Comparison of ENCODE assay signal across 1 cellular context in genomic region chr21:45067462-45068285, GRCh38.
TF ChIP-seq lines count a peak whose summit lies in the region.

No MANE protein-coding gene starts in this region.

TF ChIP-seq in K562, 482 proteins besides CTCF, POLR2A, EP300 and RAD21 (continued from another document and continues in another):
- TF ChIP-seq SMC3 (conservative IDR thresholded peaks at IDR 0.05; ENCODE audit: insufficient read depth, low read depth, low read length) (0 out of 2 replicates have a peak, but pooled peaks have one; percentile 17), PML (IDR thresholded peaks at IDR 0.05; ENCODE audit: low read length) (peak; percentile 93), ZNF445 (CRISPR knock-in tag; IDR thresholded peaks at IDR 0.05; ENCODE audit: low read depth) (peak; percentile 30; the same call in 1 of the 2 replicates), ZNF354B (CRISPR knock-in tag; IDR thresholded peaks at IDR 0.05) (no peak), CREB1 (IDR thresholded peaks at IDR 0.05) (peak; percentile 79), CREB1 (CRISPR knock-in tag; IDR thresholded peaks at IDR 0.05) (peak; percentile 92), MITF (IDR thresholded peaks at IDR 0.05) (peak; percentile 80), ZNF318 (IDR thresholded peaks at IDR 0.05; ENCODE audit: borderline replicate concordance in 1 of 2, low read depth in 1 of 2) (peak in 1 of 2 experiments; percentile 99; a peak in 2 of 4 replicates), MCM7 (IDR thresholded peaks at IDR 0.05) (0 out of 4 replicates have a peak, but pooled peaks of 1 of the 2 experiments have one; percentile 22), NR4A1 (CRISPR knock-in tag; IDR thresholded peaks at IDR 0.05) (no peak), NR4A1 (tag; IDR thresholded peaks at IDR 0.05) (peak; percentile 86), SNIP1 (IDR thresholded peaks at IDR 0.05; ENCODE audit: low read depth) (no peak), ZNF77 (CRISPR knock-in tag; IDR thresholded peaks at IDR 0.05) (no peak), HLTF (IDR thresholded peaks at IDR 0.05) (peak; percentile 89), KAT7 (CRISPR knock-in tag; IDR thresholded peaks at IDR 0.05; ENCODE audit: borderline replicate concordance) (no peak), ZNF740 (CRISPR knock-in tag; IDR thresholded peaks at IDR 0.05) (peak; percentile 72; the same call in 1 of the 2 replicates), ZNF740 (tag; IDR thresholded peaks at IDR 0.05) (peak in 1 of 2 experiments; percentile 34; a peak in 1 of 4 replicates), PHB2 (IDR thresholded peaks at IDR 0.05; ENCODE audit: low read depth) (peak; percentile 88), USF1 (CRISPR knock-in tag; IDR thresholded peaks at IDR 0.05) (peak; percentile 77), ZNF75A (CRISPR knock-in tag; IDR thresholded peaks at IDR 0.05) (no peak), POLR2B (IDR thresholded peaks at IDR 0.05; ENCODE audit: low read depth, partially characterized antibody) (no peak), ZNF695 (CRISPR knock-in tag; IDR thresholded peaks at IDR 0.05) (no peak), ATF3 (IDR thresholded peaks at IDR 0.05) (peak; percentile 86), ATF3 (CRISPR knock-in tag; conservative IDR thresholded peaks at IDR 0.05) (no peak), UBTF (IDR thresholded peaks at IDR 0.05; ENCODE audit: borderline replicate concordance in 1 of 2, low read depth in 2 of 2, low read length in 2 of 2) (peak; percentile 16 to 65; a peak in 1 of 4 replicates), AFF4 (CRISPR knock-in tag; IDR thresholded peaks at IDR 0.05) (peak; percentile 32; the same call in 1 of the 2 replicates), ZNF24 (IDR thresholded peaks at IDR 0.05) (peak; percentile 62; the same call in 1 of the 2 replicates), CBFB (CRISPR knock-in tag; IDR thresholded peaks at IDR 0.05) (peak; percentile 96), ADNP (tag; IDR thresholded peaks at IDR 0.05) (no peak; the same call in 1 of the 2 replicates), FOXP1 (CRISPR knock-in tag; IDR thresholded peaks at IDR 0.05) (no peak), RNF2 (IDR thresholded peaks at IDR 0.05) (peak; percentile 91), ZBED1 (IDR thresholded peaks at IDR 0.05) (peak; percentile 87; the same call in 1 of the 2 replicates), NONO (IDR thresholded peaks at IDR 0.05; ENCODE audit: low read depth in 2 of 2, low read length in 1 of 2) (peak in 1 of 2 experiments; percentile 60; a peak in 1 of 4 replicates), ELF4 (CRISPR knock-in tag; IDR thresholded peaks at IDR 0.05) (0 out of 2 replicates have a peak, but pooled peaks have one; percentile 16), LEF1 (IDR thresholded peaks at IDR 0.05) (peak; percentile 96)
